ENCODE assay signal across 1 cellular context in genomic region chr22:19679476-19680099, GRCh38.
A peak's percentile ranks its signal among the peaks of the same experiment; 100 is the strongest.
TF ChIP-seq lines count a peak whose summit lies in the region.

No MANE protein-coding gene starts in this region.

TF ChIP-seq in K562, 482 proteins besides CTCF, POLR2A, EP300 and RAD21 (continued from another document and continues in another):
- peak; percentile 89; the same call in 1 of the 2 replicates for TF ChIP-seq RHOXF2B (CRISPR knock-in tag; conservative IDR thresholded peaks at IDR 0.05)
- TF ChIP-seq TAF9B (IDR thresholded peaks at IDR 0.05; ENCODE audit: partially characterized antibody): no peak
- no peak for TF ChIP-seq MTF1 (CRISPR knock-in tag; IDR thresholded peaks at IDR 0.05; ENCODE audit: borderline replicate concordance)
- no peak for TF ChIP-seq ZNF277 (CRISPR knock-in tag; IDR thresholded peaks at IDR 0.05; ENCODE audit: borderline replicate concordance)
- no peak for TF ChIP-seq ZBTB33 (CRISPR knock-in tag; IDR thresholded peaks at IDR 0.05)
- peak; percentile 74; the same call in 1 of the 2 replicates for TF ChIP-seq FOXP1 (CRISPR knock-in tag; IDR thresholded peaks at IDR 0.05)
- TF ChIP-seq KAT2B (IDR thresholded peaks at IDR 0.05; ENCODE audit: low read depth, low read length): no peak
- no peak for TF ChIP-seq PKNOX1 (IDR thresholded peaks at IDR 0.05)
- TF ChIP-seq ZFPM2 (CRISPR knock-in tag; IDR thresholded peaks at IDR 0.05): no peak
- TF ChIP-seq KDM1A (IDR thresholded peaks at IDR 0.05): no peak
- TF ChIP-seq NFYB (IDR thresholded peaks at IDR 0.05; ENCODE audit: extremely low read depth, insufficient read length): no peak
- no peak for TF ChIP-seq PATZ1 (CRISPR knock-in tag; IDR thresholded peaks at IDR 0.05; ENCODE audit: borderline replicate concordance)
- no peak for TF ChIP-seq ZNF655 (CRISPR knock-in tag; IDR thresholded peaks at IDR 0.05)
- TF ChIP-seq ZSCAN32 (CRISPR knock-in tag; IDR thresholded peaks at IDR 0.05): no peak
- 0 out of 2 replicates have a peak, but pooled peaks have one; percentile 5 for TF ChIP-seq RFX7 (CRISPR knock-in tag; IDR thresholded peaks at IDR 0.05)
- no peak for TF ChIP-seq GABPB2 (CRISPR knock-in tag; conservative IDR thresholded peaks at IDR 0.05)
- 0 out of 2 replicates have a peak, but pooled peaks have one; percentile 24 for TF ChIP-seq ATF4 (CRISPR knock-in tag; IDR thresholded peaks at IDR 0.05)
- TF ChIP-seq ZNF143 (CRISPR knock-in tag; IDR thresholded peaks at IDR 0.05): no peak
- no peak for TF ChIP-seq PPARD (CRISPR knock-in tag; IDR thresholded peaks at IDR 0.05)
- no peak for TF ChIP-seq SNAPC5 (CRISPR knock-in tag; IDR thresholded peaks at IDR 0.05)
- TF ChIP-seq ERF (CRISPR knock-in tag; IDR thresholded peaks at IDR 0.05): no peak
- TF ChIP-seq ZNF398 (CRISPR knock-in tag; IDR thresholded peaks at IDR 0.05): no peak
- TF ChIP-seq SIN3B (IDR thresholded peaks at IDR 0.05; ENCODE audit: low read depth): peak; percentile 53; the same call in 1 of the 2 replicates
- no peak for TF ChIP-seq WHSC1 (IDR thresholded peaks at IDR 0.05; ENCODE audit: low read length)
- TF ChIP-seq TEAD4 (IDR thresholded peaks at IDR 0.05; ENCODE audit: low read length): 0 out of 2 replicates have a peak, but pooled peaks have one; percentile 6
- TF ChIP-seq TEAD4 (CRISPR knock-in tag; IDR thresholded peaks at IDR 0.05; ENCODE audit: borderline replicate concordance): peak; percentile 92
- no peak for TF ChIP-seq FIP1L1 (IDR thresholded peaks at IDR 0.05; ENCODE audit: low read depth, low read length, poor library complexity, severe bottlenecking)
- no peak for TF ChIP-seq CHD1 (IDR thresholded peaks at IDR 0.05; ENCODE audit: low read length)
- TF ChIP-seq ZNF561 (CRISPR knock-in tag; conservative IDR thresholded peaks at IDR 0.05): no peak
- no peak for TF ChIP-seq ZNF146 (CRISPR knock-in tag; IDR thresholded peaks at IDR 0.05; ENCODE audit: unreplicated experiment)
- 0 out of 2 replicates have a peak, but pooled peaks have one; percentile 55 for TF ChIP-seq ZBTB2 (IDR thresholded peaks at IDR 0.05)
- no peak for TF ChIP-seq PURB (CRISPR knock-in tag; IDR thresholded peaks at IDR 0.05; ENCODE audit: low read depth)
- no peak for TF ChIP-seq ZC3H4 (CRISPR knock-in tag; IDR thresholded peaks at IDR 0.05; ENCODE audit: borderline replicate concordance)
- no peak for TF ChIP-seq FOXO4 (CRISPR knock-in tag; IDR thresholded peaks at IDR 0.05)
- peak; percentile 66; the same call in 1 of the 2 replicates for TF ChIP-seq TOE1 (IDR thresholded peaks at IDR 0.05; ENCODE audit: borderline replicate concordance)
- no peak for TF ChIP-seq TOE1 (CRISPR knock-in tag; IDR thresholded peaks at IDR 0.05; ENCODE audit: borderline replicate concordance, low read depth)
- TF ChIP-seq SMAD3 (CRISPR knock-in tag; conservative IDR thresholded peaks at IDR 0.05): 0 out of 2 replicates have a peak, but pooled peaks have one; percentile 40
- TF ChIP-seq STAT5A (IDR thresholded peaks at IDR 0.05; ENCODE audit: borderline replicate concordance, low read length): no peak; the same call in 1 of the 2 replicates
- no peak for TF ChIP-seq ARID3A (IDR thresholded peaks at IDR 0.05; ENCODE audit: borderline replicate concordance, low read depth, low read length)
- no peak for TF ChIP-seq PTRF (tag; IDR thresholded peaks at IDR 0.05)
- TF ChIP-seq BCOR (IDR thresholded peaks at IDR 0.05): no peak
- no peak for TF ChIP-seq NR0B1 (IDR thresholded peaks at IDR 0.05; ENCODE audit: partially characterized antibody)
- TF ChIP-seq CCAR2 (IDR thresholded peaks at IDR 0.05; ENCODE audit: low read depth, low read length): no peak
- 0 out of 4 replicates have a peak, but pooled peaks of 1 of the 2 experiments have one; percentile 36 for TF ChIP-seq MNT (conservative IDR thresholded peaks at IDR 0.05)
